In genomic region chr14:24036180-24036962, GRCh38 we compare ENCODE assay signal across 8 cellular contexts. TPM values are rescaled to one million over a fixed set of nuclear protein-coding genes. Genes with fewer than 3 reads are reported as not detected.
DNase-seq lines count a peak whose midpoint lies in the region; ATAC-seq and TF ChIP-seq lines count a peak whose summit lies in the region.
"Not testable (repeated sequence)": the region's sequence is repeated elsewhere in the genome, so short reads cannot be mapped to it uniquely, and the experiment has no call there.

No MANE protein-coding gene starts in this region.

- H3K27ac Mint-ChIP-seq in activated naive CD8-positive, alpha-beta T cell treated with anti-CD3 and anti-CD28 coated beads for 36 hours = peak overlapping the region; percentile 73

- not testable (repeated sequence) for H2BK120ac ChIP-seq in neuronal stem cell (ENCODE audit: low read depth, low read length)

- H3K27ac ChIP-seq in SK-N-SH (ENCODE audit: low read depth in 2 of 2, low read length in 1 of 2) = peak overlapping the region; percentile 29 to 79; a peak in 3 of 4 replicates
- H3K27ac ChIP-seq in neuronal stem cell (replicated peaks; ENCODE audit: low read length) = peak overlapping the region; percentile 35

- H3F3A ChIP-seq in SK-N-SH (replicated peaks; ENCODE audit: insufficient read depth) = not testable (repeated sequence)

- peak; percentile 66 for ATAC-seq in HG02610 (IDR thresholded peaks at IDR 0.05; ENCODE audit: unreplicated experiment)

- not testable (repeated sequence) for H3K27me3 Mint-ChIP-seq in activated naive CD8-positive, alpha-beta T cell treated with anti-CD3 and anti-CD28 coated beads for 36 hours

- TF ChIP-seq EP300 in SK-N-SH (IDR thresholded peaks at IDR 0.05; ENCODE audit: borderline replicate concordance in 1 of 2, low read depth in 1 of 2, low read length in 1 of 2) = not testable (repeated sequence)

- not testable (repeated sequence) for H2AK5ac ChIP-seq in neuronal stem cell (ENCODE audit: low read depth, low read length)

- H3K14ac ChIP-seq in neuronal stem cell (ENCODE audit: low read length) = peak overlapping the region; percentile 71

- H3K9me3 ChIP-seq in SK-N-SH; neuronal stem cell (replicated peaks in 1 of 2; ENCODE audit: control insufficient read depth in 2 of 2, insufficient read depth in 1 of 2, low read depth in 1 of 2, low read length in 2 of 2): not testable (repeated sequence)

- peak; percentile 83 for TF ChIP-seq CTCF in SK-N-SH (IDR thresholded peaks at IDR 0.05)

- peak; percentile 58 for TF ChIP-seq RAD21 in SK-N-SH (IDR thresholded peaks at IDR 0.05; ENCODE audit: low read length)

- not testable (repeated sequence) for H2BK5ac ChIP-seq in neuronal stem cell (ENCODE audit: low read length)

- POLR2A ChIA-PET in SK-N-SH (lab: Yijun Ruan, JAX) = interaction anchor here (0.9 kb wide), 1 partner anchor 99 kb away, joined by 3 read pairs; the partner anchor contains the start of gene PSME1

- not testable (repeated sequence) for H3K79me1 ChIP-seq in neuronal stem cell (ENCODE audit: low read depth, low read length)

- not testable (repeated sequence) for H3K4me1 Mint-ChIP-seq in activated naive CD8-positive, alpha-beta T cell treated with anti-CD3 and anti-CD28 coated beads for 36 hours

- under 1% methylated on average over 27 of the region's 50 CpGs for WGBS in SK-N-SH (ENCODE audit: low lambda C conversion rate)
- WGBS in neuronal stem cell (ENCODE audit: extremely low coverage in 2 of 2, insufficient read length in 2 of 2, insufficient replicate concordance in 1 of 2), 2 donors = no CpG with 5 or more reads among the region's 50 CpGs

- not testable (repeated sequence) for H4K91ac ChIP-seq in neuronal stem cell (ENCODE audit: low read depth, low read length, poor library complexity)

- not testable (repeated sequence) for H3K4me1 ChIP-seq in SK-N-SH (ENCODE audit: control insufficient read depth in 1 of 2, insufficient read depth in 2 of 2, low read depth in 1 of 2, low read length in 1 of 2); neuronal stem cell (ENCODE audit: control insufficient read depth in 2 of 2, insufficient read depth in 1 of 2, low read depth in 1 of 2, low read length in 2 of 2)

- not testable (repeated sequence) for H3K36me3 Mint-ChIP-seq in activated naive CD8-positive, alpha-beta T cell treated with anti-CD3 and anti-CD28 coated beads for 36 hours

- not testable (repeated sequence) for H3K9me2 ChIP-seq in SK-N-SH

- not testable (repeated sequence) for H2BK15ac ChIP-seq in neuronal stem cell (ENCODE audit: low read length)

- H4K20me1 ChIP-seq in SK-N-SH (ENCODE audit: insufficient read depth) = not testable (repeated sequence)

- peak overlapping the region; percentile 44 for H3K9ac ChIP-seq in SK-N-SH
- peak overlapping the region; percentile 84 for H3K9ac ChIP-seq in neuronal stem cell (ENCODE audit: low read depth, low read length, poor library complexity)

- H3K4me3 ChIP-seq in SK-N-SH (ENCODE audit: low read depth in 2 of 2, low read length in 1 of 2) (peak overlapping the region; percentile 61 to 66), neuronal stem cell (ENCODE audit: low read length in 2 of 2) (peak overlapping the region; percentile 63 to 79)

- not testable (repeated sequence) for H3K27me3 ChIP-seq in SK-N-SH (ENCODE audit: insufficient read depth)
- H3K27me3 ChIP-seq in neuronal stem cell (ENCODE audit: control insufficient read depth in 3 of 3, insufficient read depth in 3 of 3, low read depth in 1 of 3, low read length in 3 of 3) = peaks cover 0 to 12% (median 0%) of the 10 kb centered on the region in 3 experiments

- H3K4ac ChIP-seq in neuronal stem cell (ENCODE audit: low read length) = not testable (repeated sequence)

- peak overlapping the region; percentile 65 for H3K23ac ChIP-seq in neuronal stem cell (ENCODE audit: low read depth, low read length, poor library complexity)

- peak; percentile 16 for DNase-seq in GM04503 (ENCODE audit: low read depth)
- peak; percentile 43 for DNase-seq in NCI-H128 (lab: John Stamatoyannopoulos, UW; ENCODE audit: unreplicated experiment)
- DNase-seq in SK-N-SH = peak; percentile 84
- peak; percentile 71 for DNase-seq in activated naive CD8-positive, alpha-beta T cell treated with anti-CD3 and anti-CD28 coated beads for 36 hours
- DNase-seq in glomerular visceral epithelial cell (ENCODE audit: extremely low spot score) = peak; percentile 76
- DNase-seq in neuronal stem cell (ENCODE audit: low spot score) = peak; percentile 59
- peak; percentile 84 for DNase-seq in superior temporal gyrus (ENCODE audit: extremely low spot score)

- not testable (repeated sequence) for H2BK12ac ChIP-seq in neuronal stem cell (ENCODE audit: low read length)

- H2AFZ ChIP-seq in SK-N-SH (ENCODE audit: low read depth) (peak overlapping the region; percentile 90), neuronal stem cell (ENCODE audit: low read length) (peak overlapping the region; percentile 96)

- not testable (repeated sequence) for H3K9me3 Mint-ChIP-seq in activated naive CD8-positive, alpha-beta T cell treated with anti-CD3 and anti-CD28 coated beads for 36 hours

- CTCF ChIA-PET in SK-N-SH (lab: Yijun Ruan, JAX) = interaction anchor here (1.0 to 1.5 kb wide), 2 partner anchors 22 to 72 kb away, joined by 3 to 8 read pairs; no protein-coding TSS in a partner anchor

- H3K4me2 ChIP-seq in SK-N-SH (peak overlapping the region; percentile 80), neuronal stem cell (ENCODE audit: insufficient read depth, low read length, poor library complexity, severe bottlenecking) (peak overlapping the region; percentile 97)

- H4K8ac ChIP-seq in neuronal stem cell (ENCODE audit: low read depth, low read length) = not testable (repeated sequence)

- peak overlapping the region; percentile 90 for H3K4me3 Mint-ChIP-seq in activated naive CD8-positive, alpha-beta T cell treated with anti-CD3 and anti-CD28 coated beads for 36 hours

- peak overlapping the region; percentile 93 for H3K18ac ChIP-seq in neuronal stem cell (ENCODE audit: low read length)

- H3K79me2 ChIP-seq in SK-N-SH (ENCODE audit: insufficient read depth) = not testable (repeated sequence)

- H3K36me3 ChIP-seq in SK-N-SH (replicated peaks in 1 of 2; ENCODE audit: control insufficient read depth in 1 of 2, insufficient read depth in 2 of 2, low read length in 1 of 2); neuronal stem cell (replicated peaks in 1 of 2; ENCODE audit: control insufficient read depth in 2 of 2, insufficient read depth in 2 of 2, low read length in 2 of 2): not testable (repeated sequence)

TF ChIP-seq in SK-N-SH, 30 proteins besides CTCF, POLR2A, EP300 and RAD21:
- TF ChIP-seq TAF1 (IDR thresholded peaks at IDR 0.05; ENCODE audit: borderline replicate concordance, low read depth, low read length) (peak; percentile 26; the same call in 1 of the 2 replicates), YY1 (IDR thresholded peaks at IDR 0.05; ENCODE audit: low read depth) (0 out of 2 replicates have a peak, but pooled peaks have one; percentile 34), SMC3 (IDR thresholded peaks at IDR 0.05; ENCODE audit: low read depth, low read length) (peak; percentile 34), POLR2AphosphoS5 (IDR thresholded peaks at IDR 0.05; ENCODE audit: low read depth, low read length) (peak; percentile 52; the same call in 1 of the 2 replicates), MAX (IDR thresholded peaks at IDR 0.05; ENCODE audit: low read depth) (peak; percentile 56; the same call in 1 of the 2 replicates), CHD2 (IDR thresholded peaks at IDR 0.05; ENCODE audit: low read length, partially characterized antibody) (peak; percentile 51)

RNA-seq across cellular contexts. Expression of gene CARMIL3, which starts 15.4 kb away (rescaled TPM):
- 0.32 and 0.43 TPM in 2 replicates for polyA plus RNA-seq in SK-N-SH (2012; rRNA removed)
- polyA plus RNA-seq in SK-N-SH (2012; cell fraction: cytosol; rRNA removed) = 0.06 and 0.30 TPM in 2 replicates
- polyA plus RNA-seq in SK-N-SH (2012; cell fraction: nucleus; rRNA removed) = 2.4 and 2.8 TPM in 2 replicates
- under 1 TPM; 0.43 to 0.56 TPM for total RNA-seq in activated naive CD8-positive, alpha-beta T cell treated with anti-CD3 and anti-CD28 coated beads for 36 hours
- 0.96 TPM for polyA plus RNA-seq in neuronal stem cell (2013, experiment 1 of 2)
- polyA plus RNA-seq in neuronal stem cell (2013, experiment 2 of 2) = 0.98 TPM

RNA-seq across cellular contexts. Expression of gene CPNE6, which starts 35.0 kb away (rescaled TPM):
- not detected in 2 replicates for polyA plus RNA-seq in SK-N-SH (2012; rRNA removed)
- not detected in 2 replicates for polyA plus RNA-seq in SK-N-SH (2012; cell fraction: cytosol; rRNA removed)
- not detected in 2 replicates for polyA plus RNA-seq in SK-N-SH (2012; cell fraction: nucleus; rRNA removed)
- total RNA-seq in activated naive CD8-positive, alpha-beta T cell treated with anti-CD3 and anti-CD28 coated beads for 36 hours = not detected
- not detected for polyA plus RNA-seq in neuronal stem cell (2013, experiment 1 of 2)
- polyA plus RNA-seq in neuronal stem cell (2013, experiment 2 of 2) = not detected

RNA-seq across cellular contexts. Expression of gene DHRS4L2, which starts 47.6 kb away (rescaled TPM):
- polyA plus RNA-seq in SK-N-SH (2012; rRNA removed) = 12.1 and 14.6 TPM in 2 replicates
- 11.7 and 12.5 TPM in 2 replicates for polyA plus RNA-seq in SK-N-SH (2012; cell fraction: cytosol; rRNA removed)
- polyA plus RNA-seq in SK-N-SH (2012; cell fraction: nucleus; rRNA removed) = 11.5 and 18.5 TPM in 2 replicates
- total RNA-seq in activated naive CD8-positive, alpha-beta T cell treated with anti-CD3 and anti-CD28 coated beads for 36 hours = 10 to 100 TPM; 18.1 to 20.8 TPM
- 13.4 TPM for polyA plus RNA-seq in neuronal stem cell (2013, experiment 1 of 2)
- 13.9 TPM for polyA plus RNA-seq in neuronal stem cell (2013, experiment 2 of 2)

RNA-seq across cellular contexts. Expression of gene PCK2, which starts 57.7 kb away (rescaled TPM):
- 16.2 and 16.6 TPM in 2 replicates for polyA plus RNA-seq in SK-N-SH (2012; rRNA removed)
- polyA plus RNA-seq in SK-N-SH (2012; cell fraction: cytosol; rRNA removed) = 6.7 and 10.9 TPM in 2 replicates
- polyA plus RNA-seq in SK-N-SH (2012; cell fraction: nucleus; rRNA removed) = 21.2 and 23.0 TPM in 2 replicates
- 100 to 1,000 TPM; 110 TPM for total RNA-seq in activated naive CD8-positive, alpha-beta T cell treated with anti-CD3 and anti-CD28 coated beads for 36 hours
- polyA plus RNA-seq in neuronal stem cell (2013, experiment 1 of 2) = 15.2 TPM
- polyA plus RNA-seq in neuronal stem cell (2013, experiment 2 of 2) = 15.1 TPM

Comparison
In these comparisons a context has a peak if more than half of its experiments do, and no peak if none do; other contexts are left out.
1. Peak in every context shown above with its lines: DNase-seq, ATAC-seq, H3K4me3 ChIP-seq and H3K27ac ChIP-seq.
2. DNase-seq: peak in every context shown above with its lines; median percentile 84 in SK-N-SH; 84 in superior temporal gyrus; 76 in glomerular visceral epithelial cell; 71 in activated naive CD8-positive, alpha-beta T cell treated with anti-CD3 and anti-CD28 coated beads for 36 hours; 59 in neuronal stem cell; 43 in NCI-H128; 16 in GM04503.